In the genomic region with DNA sequence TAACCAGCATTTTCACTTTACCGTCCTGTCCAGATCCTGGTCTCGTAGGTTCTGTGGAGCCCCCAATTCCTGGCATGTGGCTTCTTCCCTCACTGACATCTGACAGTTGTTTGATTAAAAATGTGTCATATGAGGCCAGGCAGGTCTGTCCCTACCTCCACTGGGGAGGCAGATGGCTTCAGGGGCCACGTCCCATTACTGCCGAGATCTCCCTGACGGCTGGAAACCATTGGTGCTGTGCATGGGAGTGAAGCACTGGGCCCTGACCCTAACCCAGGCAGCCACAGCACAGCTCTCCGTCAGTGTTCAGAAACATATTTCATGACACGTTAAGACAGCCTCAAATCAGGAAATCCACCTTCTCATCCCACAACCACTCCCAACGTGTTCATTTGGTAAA, we compare ENCODE assay signal across 26 cellular contexts.
DNase-seq lines count a peak whose midpoint lies in the region; ATAC-seq, FAIRE-seq and TF ChIP-seq lines count a peak whose summit lies in the region.
"Had no signal": no experiment of that assay in that cellular context is flagged by ENCODE, and none has a peak within 500 bp of the region (broad histone marks: within the 10 kb centered on the region; RNA-seq: fewer than 3 reads in every experiment).

No MANE protein-coding gene starts in this region.

- intact Hi-C loops in left ventricle myocardium superior (cut with micrococcal nuclease) (no loop called here), transverse colon (cut with DNase I; ENCODE audit: low total_unique reads) (loop anchor here (5.0 kb wide), 1 partner anchor 76 kb away; the partner anchor contains the start of gene GNAO1)

- H4K12ac ChIP-seq in trophoblast cell (ENCODE audit: low read depth, low read length): no peak overlapping the region

- in situ Hi-C loops in transverse colon (cut with MboI; ENCODE audit: low pct_ligation_motif_present in 1 of 4, low pct_unique_long_range_greater_than_20kb in 1 of 4, low sequenced_read_pairs in 3 of 4): no loop called here

- no peak overlapping the region for H4K5ac ChIP-seq in H1 (ENCODE audit: insufficient read length, low read depth, low read length)

- H2BK12ac ChIP-seq in H1 (ENCODE audit: low read depth, low read length): peak overlapping the region; percentile 71; the same call in 1 of the 2 replicates
- H2BK12ac ChIP-seq in trophoblast cell (ENCODE audit: low read length): peak overlapping the region; percentile 65

- H2BK15ac ChIP-seq in H1 (ENCODE audit: low read length): no peak overlapping the region; the same call in 1 of the 2 replicates

- H3K23ac ChIP-seq in H1 (ENCODE audit: insufficient read length) (no peak overlapping the region), trophoblast cell (ENCODE audit: low read length) (no peak overlapping the region)

- H3K4me1 ChIP-seq in cardiac muscle cell (ENCODE audit: low read depth): peaks cover 25% of the 10 kb centered on the region
- peaks cover 0 to 9% (median 4%) of the 10 kb centered on the region in 4 experiments; a peak in 6 of 7 replicates for H3K4me1 ChIP-seq in H1 (replicated peaks in 1 of 4; ENCODE audit: control insufficient read depth in 3 of 4, insufficient read depth in 4 of 4, low read length in 3 of 4)
- H3K4me1 ChIP-seq in trophoblast cell (ENCODE audit: control insufficient read depth in 1 of 2, insufficient read depth in 2 of 2, low read length in 2 of 2): peaks cover 27 to 32% of the 10 kb centered on the region in 2 experiments
- peaks cover 0 to 15% (median 6%) of the 10 kb centered on the region in 4 donors for H3K4me1 ChIP-seq in transverse colon
- H3K4me1 ChIP-seq in effector memory CD4-positive, alpha-beta T cell (ENCODE audit: control insufficient read depth, insufficient read depth, low read length, poor library complexity, severe bottlenecking): peaks cover 5% of the 10 kb centered on the region
- H3K4me1 ChIP-seq: gastrocnemius medialis, HAP-1, SJCRH30 had no signal

- H3K4me3 ChIP-seq in cardiac muscle cell (no peak overlapping the region), H1 (ENCODE audit: extremely low read depth in 1 of 4, insufficient read depth in 2 of 4, low read depth in 3 of 4, low read length in 4 of 4) (no peak overlapping the region), trophoblast cell (ENCODE audit: low read depth, low read length) (no peak overlapping the region), transverse colon (peak overlapping the region in 1 of 4 donors; percentile 0)
- H3K4me3 ChIP-seq in effector memory CD4-positive, alpha-beta T cell (ENCODE audit: insufficient read depth, low read depth, low read length, poor library complexity, severe bottlenecking): no peak overlapping the region
- H3K4me3 ChIP-seq: gastrocnemius medialis, HAP-1, SJCRH30, tibial nerve had no signal

- no peak overlapping the region for H3K56ac ChIP-seq in H1 (replicated peaks; ENCODE audit: insufficient read length, low read depth, low read length)

- CTCF ChIA-PET in H1 (lab: Charles Lee; ENCODE audit: partially characterized antibody): interaction anchor here (0.6 to 3.3 kb wide), 3 partner anchors 11 to 341 kb away, joined by 3 to 30 read pairs (median 12); no protein-coding TSS in a partner anchor
- CTCF ChIA-PET in GM10248 (lab: Yijun Ruan, JAX): interaction anchor here (1.2 to 1.5 kb wide), 2 partner anchors 10 to 12 kb away, joined by 4 to 5 read pairs; no protein-coding TSS in a partner anchor

- H3K23me2 ChIP-seq in H1 (ENCODE audit: low read depth, low read length): no peaks in the 10 kb centered on the region

- H3K4me2 ChIP-seq in H1 (ENCODE audit: insufficient read depth in 1 of 2, low read depth in 2 of 2, low read length in 2 of 2) (no peak overlapping the region), trophoblast cell (ENCODE audit: low read length) (no peak overlapping the region)

- H3K9ac ChIP-seq in H1 (replicated peaks in 1 of 4; ENCODE audit: extremely low read depth in 1 of 4, low read depth in 3 of 4, low read length in 3 of 4) (no peak overlapping the region), trophoblast cell (ENCODE audit: low read length) (no peak overlapping the region)

- no peaks in the 10 kb centered on the region for H3K79me2 ChIP-seq in H1 (ENCODE audit: control insufficient read depth in 1 of 2, insufficient read depth in 2 of 2, low read length in 2 of 2)
- H3K79me2 ChIP-seq in trophoblast cell (ENCODE audit: control insufficient read depth, insufficient read depth, low read length, poor library complexity): no peaks in the 10 kb centered on the region

- H3K79me1 ChIP-seq in H1 (ENCODE audit: low read depth, low read length): peaks cover 2% of the 10 kb centered on the region; the same call in 1 of the 2 replicates
- H3K79me1 ChIP-seq in trophoblast cell (ENCODE audit: low read length): peaks cover 9% of the 10 kb centered on the region

- H3K4ac ChIP-seq in H1 (replicated peaks; ENCODE audit: insufficient read length, low read depth, low read length) (no peak overlapping the region), trophoblast cell (ENCODE audit: low read depth, low read length) (no peak overlapping the region)

- H3K18ac ChIP-seq in H1 (ENCODE audit: extremely low read depth, low read length): no peak overlapping the region
- H3K18ac ChIP-seq in trophoblast cell (ENCODE audit: low read length): peak overlapping the region; percentile 15

- H4K91ac ChIP-seq in H1 (replicated peaks; ENCODE audit: insufficient read length, low read length): no peak overlapping the region
- peak overlapping the region; percentile 10 for H4K91ac ChIP-seq in trophoblast cell (ENCODE audit: low read depth, low read length)

- H3K27me3 ChIP-seq in cardiac muscle cell: no peaks in the 10 kb centered on the region
- H3K27me3 ChIP-seq in H1 (replicated peaks in 1 of 4; ENCODE audit: control insufficient read depth in 3 of 4, extremely low read depth in 1 of 4, insufficient read depth in 3 of 4, low read length in 3 of 4): no peaks in the 10 kb centered on the region
- no peaks in the 10 kb centered on the region for H3K27me3 ChIP-seq in trophoblast cell (ENCODE audit: insufficient read depth, low read length)
- no peaks in the 10 kb centered on the region for H3K27me3 ChIP-seq in transverse colon
- H3K27me3 ChIP-seq in effector memory CD4-positive, alpha-beta T cell (replicated peaks; ENCODE audit: control insufficient read depth, insufficient read depth, low read length, poor library complexity, severe bottlenecking): no peaks in the 10 kb centered on the region
- H3K27me3 ChIP-seq: gastrocnemius medialis, SJCRH30, tibial nerve had no signal

- ATAC-seq in left ventricle myocardium superior (no peak), HG03135 (IDR thresholded peaks at IDR 0.05; ENCODE audit: unreplicated experiment) (no peak)
- ATAC-seq: esophagus mucosa, PC-3 had no signal

- TF ChIP-seq POLR2A in H1 (IDR thresholded peaks at IDR 0.05; ENCODE audit: control extremely low read depth in 1 of 2, low read depth in 2 of 2, low read length in 2 of 2) (no peak), transverse colon (IDR thresholded peaks at IDR 0.05) (no peak)

- no peak for DNase-seq in cardiac muscle cell (ENCODE audit: low read depth in 1 of 2, low spot score in 1 of 2)
- no peak for DNase-seq in left ventricle myocardium superior
- DNase-seq in H1 (ENCODE audit: low read depth in 1 of 2, low spot score in 2 of 2): no peak
- DNase-seq in trophoblast cell: no peak
- no peak for DNase-seq in transverse colon
- DNase-seq in GM10248 (ENCODE audit: extremely low spot score): no peak
- DNase-seq in effector memory CD4-positive, alpha-beta T cell: no peak
- DNase-seq: activated CD4-positive, alpha-beta T cell treated with anti-CD3 and anti-CD28 coated beads, Interleukin-2, amount 10 ng/mL, durations not matched to agents 7 days and 5 days; activated CD8-positive, alpha-beta memory T cell treated with anti-CD3 and anti-CD28 coated beads, Interleukin-2, amount 50 U/mL, for 4 hours; AML-193; Calu3; gastrocnemius medialis; Kasumi-1; kidney; NCI-H1048; NCI-H2029 treated with DMSO at 0.1 percent for 48 hours; NCI-H345; PC-3; SJCRH30; stimulated activated CD4-positive, alpha-beta T cell treated with anti-CD3 and anti-CD28 coated beads, Interleukin-15, amount 100 ng/mL, for 24 hours had no signal

- peaks cover 1 to 8% of the 10 kb centered on the region in 2 experiments for H4K20me1 ChIP-seq in H1 (replicated peaks in 1 of 2; ENCODE audit: control insufficient read depth in 1 of 2, insufficient read depth in 2 of 2, low read length in 2 of 2)

- TF ChIP-seq EP300 in H1 (IDR thresholded peaks at IDR 0.05; ENCODE audit: borderline replicate concordance in 1 of 2, low read depth in 2 of 2, low read length in 2 of 2) (no peak), transverse colon (IDR thresholded peaks at IDR 0.05; ENCODE audit: low read depth) (no peak)

- H2BK120ac ChIP-seq in H1 (replicated peaks; ENCODE audit: low read depth, low read length): no peak overlapping the region
- no peak overlapping the region for H2BK120ac ChIP-seq in trophoblast cell (ENCODE audit: insufficient read depth, low read length, poor library complexity)

- TF ChIP-seq CTCF in cardiac muscle cell (IDR thresholded peaks at IDR 0.05; ENCODE audit: low read depth, low read length) (no peak), H1 (IDR thresholded peaks at IDR 0.05; ENCODE audit: control extremely low read depth in 1 of 3, insufficient read depth in 1 of 3, low read depth in 1 of 3, low read length in 3 of 3) (no peak), transverse colon (IDR thresholded peaks at IDR 0.05) (no peak), GM10248 (IDR thresholded peaks at IDR 0.05; ENCODE audit: control extremely low read depth, extremely low read depth, low read depth, missing control alignments) (no peak)

- peak overlapping the region; percentile 96 for H3K27ac ChIP-seq in cardiac muscle cell
- H3K27ac ChIP-seq in H1 (ENCODE audit: low read depth, low read length): no peak overlapping the region
- H3K27ac ChIP-seq in trophoblast cell (ENCODE audit: low read depth, low read length): no peak overlapping the region
- H3K27ac ChIP-seq in transverse colon: peak overlapping the region; percentile 72 to 89 (median 82)
- H3K27ac ChIP-seq in effector memory CD4-positive, alpha-beta T cell (ENCODE audit: insufficient read depth, low read length, poor library complexity, severe bottlenecking): no peak overlapping the region
- H3K27ac ChIP-seq: 22Rv1, SJCRH30, tibial nerve had no signal

- FAIRE-seq in H1 (lab: Jason Lieb, UNC): no peak
- FAIRE-seq: HTR-8/SVneo, kidney had no signal

- H3K14ac ChIP-seq in H1 (ENCODE audit: insufficient read length) (no peak overlapping the region), trophoblast cell (ENCODE audit: low read length) (no peak overlapping the region)

- no peak for TF ChIP-seq RAD21 in H1 (IDR thresholded peaks at IDR 0.05 in 1 of 2, conservative IDR thresholded peaks at IDR 0.05 in 1 of 2; ENCODE audit: low read depth in 2 of 2, low read length in 2 of 2)

- no peak overlapping the region for H2BK20ac ChIP-seq in H1 (ENCODE audit: low read length)

- no peak overlapping the region for H2BK5ac ChIP-seq in H1 (ENCODE audit: low read depth, low read length)
- H2BK5ac ChIP-seq in trophoblast cell (ENCODE audit: low read depth, low read length, poor library complexity): peak overlapping the region; percentile 8

- H2AFZ ChIP-seq in H1 (ENCODE audit: low read length) (no peak overlapping the region), trophoblast cell (ENCODE audit: insufficient read depth, low read length, poor library complexity) (no peak overlapping the region)

- POLR2A ChIA-PET in H1 (lab: Charles Lee; ENCODE audit: partially characterized antibody): interaction anchor here (1.9 kb wide), 1 partner anchor 10 kb away, joined by 4 read pairs; no protein-coding TSS in a partner anchor
- POLR2A ChIA-PET in GM10248 (lab: Yijun Ruan, JAX): no interaction called here

- H3K36me3 ChIP-seq in cardiac muscle cell: no peaks in the 10 kb centered on the region
- H3K36me3 ChIP-seq in H1 (ENCODE audit: control insufficient read depth in 2 of 4, insufficient read depth in 4 of 4, low read length in 3 of 4): peaks cover 0 to under 1% (median 0%) of the 10 kb centered on the region in 4 experiments; a peak in 1 of 8 replicates
- no peaks in the 10 kb centered on the region for H3K36me3 ChIP-seq in trophoblast cell (ENCODE audit: control insufficient read depth in 1 of 2, insufficient read depth in 2 of 2, low read length in 2 of 2)
- no peaks in the 10 kb centered on the region for H3K36me3 ChIP-seq in transverse colon
- H3K36me3 ChIP-seq in effector memory CD4-positive, alpha-beta T cell (ENCODE audit: control insufficient read depth, insufficient read depth, low read length): no peaks in the 10 kb centered on the region
- H3K36me3 ChIP-seq: gastrocnemius medialis, HAP-1, SJCRH30, tibial nerve had no signal

- WGBS in H1 (ENCODE audit: extremely low coverage in 1 of 2, insufficient coverage in 1 of 2, insufficient read length in 1 of 2, insufficient replicate concordance in 2 of 2, low coverage in 1 of 2, low lambda C conversion rate in 2 of 2, missing lambda C conversion rate in 1 of 2), 2 experiments: 91% methylated on average over 8 of the region's 8 CpGs; no CpG with 5 or more reads in 1 of the 2 experiments
- WGBS in trophoblast cell (ENCODE audit: extremely low coverage, insufficient coverage, insufficient read length): no CpG with 5 or more reads among the region's 8 CpGs
- 70 to 93% methylated on average over 3 to 8 of the region's 8 CpGs for WGBS in transverse colon (ENCODE audit: low coverage in 1 of 2), 2 donors

- no peaks in the 10 kb centered on the region for H3K9me3 ChIP-seq in cardiac muscle cell (ENCODE audit: low read depth)
- peaks cover 0 to 3% of the 10 kb centered on the region in 2 experiments; a peak in 2 of 4 replicates for H3K9me3 ChIP-seq in H1 (ENCODE audit: insufficient read depth in 2 of 2, low read depth in 1 of 2, low read length in 1 of 2)
- peaks cover 4% of the 10 kb centered on the region for H3K9me3 ChIP-seq in trophoblast cell (ENCODE audit: insufficient read depth, low read depth, low read length)
- no peaks in the 10 kb centered on the region for H3K9me3 ChIP-seq in transverse colon
- no peaks in the 10 kb centered on the region for H3K9me3 ChIP-seq in effector memory CD4-positive, alpha-beta T cell (ENCODE audit: control insufficient read depth, low read length)
- H3K9me3 ChIP-seq: gastrocnemius medialis, HAP-1, SJCRH30, tibial nerve had no signal

- H4K8ac ChIP-seq in H1 (ENCODE audit: extremely low read depth, insufficient read depth, low read length) (no peak overlapping the region), trophoblast cell (ENCODE audit: low read depth, low read length) (no peak overlapping the region)

- no peak overlapping the region for H2AK5ac ChIP-seq in H1 (ENCODE audit: low read depth, low read length)
- H2AK5ac ChIP-seq in trophoblast cell (ENCODE audit: low read length): no peak overlapping the region

Comparison
In these comparisons a context has a peak if more than half of its experiments do, and no peak if none do; other contexts are left out.
1. H3K27ac ChIP-seq: peak in cardiac muscle cell (single experiment) and transverse colon (4 of 4); none in H1 (single experiment), trophoblast cell (single experiment) and effector memory CD4-positive, alpha-beta T cell (single experiment).